In the genomic region with DNA sequence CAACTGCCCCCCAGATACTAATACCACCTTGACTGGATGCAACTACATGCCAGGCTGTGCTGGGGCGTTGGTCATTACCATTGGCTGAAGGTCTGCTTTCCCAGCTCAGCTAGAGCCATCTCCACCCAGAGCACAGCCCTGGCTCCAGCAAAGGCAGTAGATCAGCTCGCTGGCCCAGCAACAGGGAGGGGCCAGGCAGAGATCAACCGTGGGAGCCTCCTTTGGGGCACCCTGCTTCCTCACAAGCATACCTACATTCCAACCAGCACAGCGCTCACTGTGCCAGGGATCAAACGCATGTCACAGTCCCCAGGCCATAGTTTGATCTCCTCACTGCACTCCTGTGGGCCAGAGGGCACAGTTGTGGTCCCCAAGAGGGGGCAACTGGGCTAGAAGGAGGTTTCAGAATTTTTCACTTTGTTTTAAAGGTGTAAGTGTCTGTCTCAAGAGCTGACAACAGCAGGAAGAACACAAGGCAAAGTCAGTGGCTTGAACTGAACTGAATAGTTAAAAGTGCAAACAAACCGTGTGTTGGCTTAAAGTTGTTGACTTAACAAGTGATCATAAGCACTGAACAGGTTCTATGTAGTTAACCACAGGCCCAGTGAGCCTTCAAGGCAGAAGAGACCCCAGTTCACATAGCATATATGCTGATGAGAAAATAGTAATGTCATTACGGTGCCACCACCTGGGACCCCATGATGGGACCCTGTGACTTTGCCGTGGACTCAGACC, we compare ENCODE assay signal across 10 cellular contexts.
DNase-seq lines count a peak whose midpoint lies in the region; ATAC-seq and TF ChIP-seq lines count a peak whose summit lies in the region.
"Had no signal": no experiment of that assay in that cellular context is flagged by ENCODE, and none has a peak within 500 bp of the region (broad histone marks: within the 10 kb centered on the region; RNA-seq: fewer than 3 reads in every experiment).

No MANE protein-coding gene starts in this region.

- H3K36me3 ChIP-seq in liver (ENCODE audit: control insufficient read depth in 4 of 4, insufficient read depth in 3 of 4, low read depth in 1 of 4, low read length in 3 of 4) (no peaks in the 10 kb centered on the region), skeletal muscle satellite cell (ENCODE audit: insufficient read depth, low read length) (no peaks in the 10 kb centered on the region)

- H3K4me3 Mint-ChIP-seq in chondrocyte (ENCODE audit: unreplicated experiment) (no peak overlapping the region), glutamatergic neuron (ENCODE audit: unreplicated experiment) (no peak overlapping the region)

- ATAC-seq in GM18870 (IDR thresholded peaks at IDR 0.05; ENCODE audit: unreplicated experiment) = no peak
- ATAC-seq in GM19452 (IDR thresholded peaks at IDR 0.05; ENCODE audit: unreplicated experiment) = no peak

- H3K9ac ChIP-seq in liver (ENCODE audit: low read depth in 1 of 2, low read length in 2 of 2) (no peak overlapping the region), skeletal muscle satellite cell (ENCODE audit: low read depth, low read length) (peak overlapping the region; percentile 22)

- no peak overlapping the region for H3K4me3 ChIP-seq in liver (ENCODE audit: low read depth in 1 of 3, low read length in 3 of 3)
- no peak overlapping the region for H3K4me3 ChIP-seq in skeletal muscle satellite cell (ENCODE audit: low read length)

- H3K9me3 ChIP-seq in liver (ENCODE audit: control insufficient read depth in 4 of 4, low read length in 3 of 4) (no peaks in the 10 kb centered on the region), skeletal muscle satellite cell (replicated peaks; ENCODE audit: low read length) (no peaks in the 10 kb centered on the region)

- POLR2A ChIA-PET in HEK293T (lab: Yijun Ruan, JAX) = interaction anchor here (1.0 kb wide), 1 partner anchor 123 kb away, joined by 3 read pairs; a partner anchor contains a TSS

- H3K36me3 Mint-ChIP-seq in chondrocyte (ENCODE audit: low read depth) (no peaks in the 10 kb centered on the region), glutamatergic neuron (ENCODE audit: unreplicated experiment) (no peaks in the 10 kb centered on the region)

- peak; percentile 65 for DNase-seq in DMS53 treated with DMSO at 0.1 percent for 48 hours (lab: John Stamatoyannopoulos, UW; ENCODE audit: unreplicated experiment)
- no peak for DNase-seq in chondrocyte (ENCODE audit: low spot score)
- no peak for DNase-seq in glutamatergic neuron
- no peak for DNase-seq in HEK293T (ENCODE audit: extremely low spot score)
- DNase-seq: NCI-H1092 treated with DMSO at 0.1 percent for 48 hours, NCI-H82 had no signal

- peak overlapping the region; percentile 15 to 63 for H3K27ac ChIP-seq in liver (ENCODE audit: low read depth in 1 of 2, low read length in 2 of 2)

- no peaks in the 10 kb centered on the region for H3K27me3 Mint-ChIP-seq in chondrocyte (ENCODE audit: low read depth)
- no peaks in the 10 kb centered on the region for H3K27me3 Mint-ChIP-seq in glutamatergic neuron (ENCODE audit: unreplicated experiment)

- CTCF ChIA-PET in HEK293T (lab: Yijun Ruan, JAX) = interaction anchor here (0.7 to 1.3 kb wide), 2 partner anchors 28 to 753 kb away, joined by 3 to 4 read pairs; no protein-coding TSS in a partner anchor

- no peaks in the 10 kb centered on the region for H3K27me3 ChIP-seq in liver (ENCODE audit: control insufficient read depth in 4 of 4, insufficient read depth in 4 of 4, low read length in 3 of 4)
- H3K27me3 ChIP-seq in skeletal muscle satellite cell (ENCODE audit: control insufficient read depth, insufficient read depth, low read length) = no peaks in the 10 kb centered on the region

- H3K27ac Mint-ChIP-seq in chondrocyte (ENCODE audit: unreplicated experiment) = peak overlapping the region; percentile 68
- H3K27ac Mint-ChIP-seq in glutamatergic neuron (ENCODE audit: unreplicated experiment) = no peak overlapping the region

- H3K4me1 ChIP-seq in liver (ENCODE audit: control insufficient read depth in 4 of 4, insufficient read depth in 4 of 4, low read length in 3 of 4) = peaks cover 9 to 17% (median 11%) of the 10 kb centered on the region in 4 donors
- peaks cover 19% of the 10 kb centered on the region for H3K4me1 ChIP-seq in skeletal muscle satellite cell (ENCODE audit: control insufficient read depth, insufficient read depth, low read length)

- no peaks in the 10 kb centered on the region for H3K9me3 Mint-ChIP-seq in chondrocyte (ENCODE audit: low read depth)
- no peaks in the 10 kb centered on the region for H3K9me3 Mint-ChIP-seq in glutamatergic neuron (ENCODE audit: unreplicated experiment)

- peak overlapping the region; percentile 45 for H3K4me2 ChIP-seq in skeletal muscle satellite cell (ENCODE audit: low read length)

- no peak for TF ChIP-seq RAD21 in liver (IDR thresholded peaks at IDR 0.05)

- TF ChIP-seq CTCF in chondrocyte (IDR thresholded peaks at IDR 0.05) = no peak
- no peak for TF ChIP-seq CTCF in liver (IDR thresholded peaks at IDR 0.05; ENCODE audit: low read depth, low read length, missing input control)
- no peak for TF ChIP-seq CTCF in glutamatergic neuron (IDR thresholded peaks at IDR 0.05; ENCODE audit: partially characterized antibody, unreplicated experiment)

- peaks cover 24% of the 10 kb centered on the region for H3K4me1 Mint-ChIP-seq in chondrocyte (ENCODE audit: low read depth)
- H3K4me1 Mint-ChIP-seq in glutamatergic neuron (ENCODE audit: low read depth, unreplicated experiment) = no peaks in the 10 kb centered on the region

- WGBS in liver = 51% methylated on average over 8 of the region's 8 CpGs

TF ChIP-seq in liver, 16 proteins besides CTCF, POLR2A, EP300 and RAD21 (continues in another document):
- TF ChIP-seq FOXA1 (IDR thresholded peaks at IDR 0.05) (peak; percentile 69), JUND (IDR thresholded peaks at IDR 0.05) (peak in 1 of 2 donors; percentile 35), NR2F2 (IDR thresholded peaks at IDR 0.05) (no peak), GABPA (IDR thresholded peaks at IDR 0.05 in 1 of 2, conservative IDR thresholded peaks at IDR 0.05 in 1 of 2) (no peak), HNF4A (conservative IDR thresholded peaks at IDR 0.05) (peak; percentile 42 to 44)
- TF ChIP-seq, protein P1, sequence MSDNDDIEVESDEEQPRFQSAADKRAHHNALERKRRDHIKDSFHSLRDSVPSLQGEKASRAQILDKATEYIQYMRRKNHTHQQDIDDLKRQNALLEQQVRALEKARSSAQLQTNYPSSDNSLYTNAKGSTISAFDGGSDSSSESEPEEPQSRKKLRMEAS (IDR thresholded peaks at IDR 0.05) = no peak
- TF ChIP-seq, protein P2, sequence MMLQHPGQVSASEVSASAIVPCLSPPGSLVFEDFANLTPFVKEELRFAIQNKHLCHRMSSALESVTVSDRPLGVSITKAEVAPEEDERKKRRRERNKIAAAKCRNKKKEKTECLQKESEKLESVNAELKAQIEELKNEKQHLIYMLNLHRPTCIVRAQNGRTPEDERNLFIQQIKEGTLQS (IDR thresholded peaks at IDR 0.05) = no peak

TF ChIP-seq in HEK293T, 16 proteins besides CTCF, POLR2A, EP300 and RAD21:
- TF ChIP-seq HDGF (IDR thresholded peaks at IDR 0.05; ENCODE audit: borderline replicate concordance) (no peak), FOXM1 (IDR thresholded peaks at IDR 0.05; ENCODE audit: borderline replicate concordance) (no peak), TARDBP (IDR thresholded peaks at IDR 0.05) (no peak), FOXK2 (IDR thresholded peaks at IDR 0.05) (no peak), NFRKB (IDR thresholded peaks at IDR 0.05) (no peak)
- TF ChIP-seq, protein P3, sequence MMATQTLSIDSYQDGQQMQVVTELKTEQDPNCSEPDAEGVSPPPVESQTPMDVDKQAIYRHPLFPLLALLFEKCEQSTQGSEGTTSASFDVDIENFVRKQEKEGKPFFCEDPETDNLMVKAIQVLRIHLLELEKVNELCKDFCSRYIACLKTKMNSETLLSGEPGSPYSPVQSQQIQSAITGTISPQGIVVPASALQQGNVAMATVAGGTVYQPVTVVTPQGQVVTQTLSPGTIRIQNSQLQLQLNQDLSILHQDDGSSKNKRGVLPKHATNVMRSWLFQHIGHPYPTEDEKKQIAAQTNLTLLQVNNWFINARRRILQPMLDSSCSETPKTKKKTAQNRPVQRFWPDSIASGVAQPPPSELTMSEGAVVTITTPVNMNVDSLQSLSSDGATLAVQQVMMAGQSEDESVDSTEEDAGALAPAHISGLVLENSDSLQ (IDR thresholded peaks at IDR 0.05) = no peak
